9 cellular contexts compared by ENCODE assay signal in genomic region chr5:127332250-127332649, GRCh38. TPM values are rescaled to one million over a fixed set of nuclear protein-coding genes. Genes with fewer than 3 reads are reported as not detected.
"Had no signal": no experiment of that assay in that cellular context is flagged by ENCODE, and none has a peak within 500 bp of the region (broad histone marks: within the 10 kb centered on the region; RNA-seq: fewer than 3 reads in every experiment).

No MANE protein-coding gene starts in this region.

- ATAC-seq: HCT116, K562 had no signal

- H3K4me1 ChIP-seq: HAP-1 had no signal

- H3K4me3 Mint-ChIP-seq: HFFc6 had no signal

- H3K4me3 ChIP-seq: HAP-1, K562 had no signal

- H3K27ac Mint-ChIP-seq: HFFc6 had no signal

- H3K9me3 Mint-ChIP-seq: HFFc6 had no signal

- H3K27ac ChIP-seq: HL-60 had no signal

- DNase-seq: GOT3, H7, HFFc6, IMR-90, KG1 had no signal

- H3K36me3 ChIP-seq: HAP-1 had no signal

RNA-seq across cellular contexts. Expression of gene MEGF10, which starts 41.7 kb away (rescaled TPM):
- total RNA-seq: HFFc6, IMR-90 had no signal
- polyA plus RNA-seq: IMR-90, K562 had no signal
